Comparison of ENCODE assay signal across 17 cellular contexts in genomic region chr9:121182437-121182836, GRCh38. TPM values are rescaled to one million over a fixed set of nuclear protein-coding genes. Genes with fewer than 3 reads are reported as not detected.
A peak's percentile ranks its signal among the peaks of the same experiment; 100 is the strongest.
DNase-seq lines count a peak whose midpoint lies in the region; ATAC-seq and TF ChIP-seq lines count a peak whose summit lies in the region.
"Had no signal": no experiment of that assay in that cellular context is flagged by ENCODE, and none has a peak within 500 bp of the region (broad histone marks: within the 10 kb centered on the region; RNA-seq: fewer than 3 reads in every experiment).

No MANE protein-coding gene starts in this region.

- H3K4me1 ChIP-seq in right lobe of liver = peaks cover 0 to 89% (median 37%) of the 10 kb centered on the region in 4 donors

- H3K4me1 Mint-ChIP-seq in stimulated activated naive CD8-positive, alpha-beta T cell treated with anti-CD3 and anti-CD28 coated beads, Interleukin-15, Interleukin-2, amounts not matched to agents 100 ng/mL and 50 ng/mL, for 24 hours (ENCODE audit: low read depth) = peaks cover 57% of the 10 kb centered on the region
- H3K4me1 Mint-ChIP-seq in T-cell = peaks cover 43 to 60% (median 52%) of the 10 kb centered on the region in 3 donors

- H3K27me3 ChIP-seq in right lobe of liver = no peaks in the 10 kb centered on the region
- H3K27me3 ChIP-seq: thyroid gland had no signal

- no peak for TF ChIP-seq CTCF in right lobe of liver (IDR thresholded peaks at IDR 0.05)

- H3K36me3 Mint-ChIP-seq in stimulated activated naive CD8-positive, alpha-beta T cell treated with anti-CD3 and anti-CD28 coated beads, Interleukin-15, Interleukin-2, amounts not matched to agents 100 ng/mL and 50 ng/mL, for 24 hours (ENCODE audit: low read depth) = peaks cover 86% of the 10 kb centered on the region
- peaks cover 47% of the 10 kb centered on the region for H3K36me3 Mint-ChIP-seq in T-cell

- no peak overlapping the region for H3K4me3 Mint-ChIP-seq in stimulated activated naive CD8-positive, alpha-beta T cell treated with anti-CD3 and anti-CD28 coated beads, Interleukin-15, Interleukin-2, amounts not matched to agents 100 ng/mL and 50 ng/mL, for 24 hours
- no peak overlapping the region for H3K4me3 Mint-ChIP-seq in T-cell

- peak overlapping the region; percentile 24 for H3K27ac Mint-ChIP-seq in stimulated activated naive CD8-positive, alpha-beta T cell treated with anti-CD3 and anti-CD28 coated beads, Interleukin-15, Interleukin-2, amounts not matched to agents 100 ng/mL and 50 ng/mL, for 24 hours
- peak overlapping the region; percentile 7 to 76 for H3K27ac Mint-ChIP-seq in T-cell

- intact Hi-C loops in right lobe of liver (cut with DNase I) = no loop called here

- H3K27me3 Mint-ChIP-seq in stimulated activated naive CD8-positive, alpha-beta T cell treated with anti-CD3 and anti-CD28 coated beads, Interleukin-15, Interleukin-2, amounts not matched to agents 100 ng/mL and 50 ng/mL, for 24 hours = no peaks in the 10 kb centered on the region
- H3K27me3 Mint-ChIP-seq in T-cell = no peaks in the 10 kb centered on the region
- H3K27me3 Mint-ChIP-seq: stimulated activated memory B cell treated with anti-CD40 and anti-IgM and Interleukin-4, amounts not matched to agents 10 μg/mL and 1 μg/mL and 100 μg/mL, for 72 hours had no signal

- no peak for TF ChIP-seq POLR2A in right lobe of liver (IDR thresholded peaks at IDR 0.05)

- DNase-seq in stimulated activated naive CD8-positive, alpha-beta T cell treated with anti-CD3 and anti-CD28 coated beads, Interleukin-15, Interleukin-2, amounts not matched to agents 100 U/mL and 50 U/mL, for 24 hours = no peak
- DNase-seq in T-cell (no peak), right lobe of liver (no peak), NCI-H2029 (lab: John Stamatoyannopoulos, UW) (no peak), occipital lobe (lab: John Stamatoyannopoulos, UW) (no peak)
- no peak for DNase-seq in stimulated activated CD4-positive, alpha-beta T cell treated with anti-CD3 and anti-CD28 coated beads, Interleukin-15, amount 100 ng/mL, for 24 hours
- DNase-seq: activated CD4-positive, CD25-positive, alpha-beta regulatory T cell; aorta; Calu3; central memory CD4-positive, alpha-beta T cell; foreskin fibroblast; lower lobe of right lung; NCI-H1092 treated with DMSO at 0.1 percent for 48 hours; NCI-H510A; thyroid gland had no signal

- peaks cover 0 to 7% (median 3%) of the 10 kb centered on the region in 4 donors for H3K36me3 ChIP-seq in right lobe of liver

- peak overlapping the region; percentile 57 to 85 (median 59) for H3K27ac ChIP-seq in right lobe of liver
- H3K27ac ChIP-seq: lower lobe of right lung, thyroid gland had no signal

- H3K4me3 ChIP-seq in right lobe of liver = no peak overlapping the region
- H3K4me3 ChIP-seq: lower lobe of right lung, thyroid gland had no signal

- POLR2A ChIA-PET in T-cell (lab: Charles Lee) = interaction anchor here in 1 of 2 donors (0.5 kb wide), 1 partner anchor 472 kb away, joined by 4 read pairs; no protein-coding TSS in a partner anchor

- H3K9me3 Mint-ChIP-seq in stimulated activated naive CD8-positive, alpha-beta T cell treated with anti-CD3 and anti-CD28 coated beads, Interleukin-15, Interleukin-2, amounts not matched to agents 100 ng/mL and 50 ng/mL, for 24 hours = no peaks in the 10 kb centered on the region
- H3K9me3 Mint-ChIP-seq in T-cell = no peaks in the 10 kb centered on the region
- H3K9me3 Mint-ChIP-seq: stimulated activated memory B cell treated with anti-CD40 and anti-IgM and Interleukin-4, amounts not matched to agents 10 μg/mL and 1 μg/mL and 100 μg/mL, for 72 hours had no signal

- H3K9me3 ChIP-seq in right lobe of liver = no peaks in the 10 kb centered on the region
- H3K9me3 ChIP-seq: lower lobe of right lung, thyroid gland had no signal

- CTCF ChIA-PET in T-cell (lab: Charles Lee) = no interaction called here

- ATAC-seq in stimulated activated naive CD8-positive, alpha-beta T cell treated with anti-CD3 and anti-CD28 coated beads, Interleukin-15, Interleukin-2, amounts not matched to agents 100 U/mL and 50 U/mL, for 24 hours = no peak
- ATAC-seq in T-cell (replicated peaks in 1 of 4) (no peak), right lobe of liver (peak; percentile 9 to 51 (median 23))
- ATAC-seq: stimulated activated memory B cell treated with anti-CD40 and anti-IgM and Interleukin-4, amounts not matched to agents 10 μg/mL and 1 μg/mL and 100 μg/mL, for 72 hours had no signal

RNA-seq across cellular contexts. Expression of gene RAB14, which starts 19.2 kb away (rescaled TPM):
- total RNA-seq in T-cell (10 to 100 TPM; 42.4 to 56.6 (median 50.5) TPM), right lobe of liver (10 to 100 TPM; 29.0 to 65.1 (median 53.5) TPM), occipital lobe (64.3 TPM)

Comparison
In these comparisons a context has a peak if more than half of its experiments do, and no peak if none do; other contexts are left out.
1. ATAC-seq: peak in right lobe of liver (4 of 4); none in stimulated activated naive CD8-positive, alpha-beta T cell treated with anti-CD3 and anti-CD28 coated beads, Interleukin-15, Interleukin-2, amounts not matched to agents 100 U/mL and 50 U/mL, for 24 hours (single experiment) and T-cell (0 of 4).